In the genomic region with DNA sequence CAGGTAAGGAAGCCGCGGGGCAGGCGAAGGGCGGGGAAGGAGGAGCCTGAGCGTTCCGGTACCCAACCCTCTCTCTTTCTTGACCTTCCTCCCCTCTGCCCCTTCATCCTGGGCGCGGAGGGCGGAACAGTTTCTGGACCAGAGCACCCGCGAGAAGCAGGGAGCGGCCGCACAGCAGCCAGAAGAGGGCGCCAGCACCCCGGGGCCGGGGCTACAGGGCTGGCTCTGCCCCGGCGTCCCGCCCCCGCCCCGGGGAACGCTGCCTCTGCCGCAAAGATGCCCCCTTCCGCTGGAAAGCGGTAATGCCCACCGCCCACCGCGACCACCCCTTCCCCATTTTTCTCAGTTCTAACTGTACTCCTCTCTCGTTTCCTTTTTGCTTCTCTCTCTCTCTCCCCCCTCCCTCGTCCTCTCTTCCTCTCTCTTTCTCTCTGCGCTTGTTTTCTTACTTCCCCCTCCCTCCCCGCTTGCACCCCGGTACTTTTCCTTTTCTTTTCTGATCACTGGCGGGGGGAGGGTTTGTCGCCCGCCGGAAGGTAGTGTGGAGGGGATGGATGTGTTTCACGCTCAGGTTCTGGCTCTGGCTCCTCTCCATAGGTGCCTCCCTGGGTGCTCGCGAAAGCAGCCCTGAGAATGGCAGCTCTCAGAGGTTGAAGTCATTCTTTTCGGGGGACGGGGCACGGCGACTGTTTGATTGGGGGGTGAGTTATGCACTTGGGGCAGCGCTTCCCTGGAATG, we compare ENCODE assay signal across 7 cellular contexts.
A peak's percentile ranks its signal among the peaks of the same experiment; 100 is the strongest.
DNase-seq lines count a peak whose midpoint lies in the region; ATAC-seq and TF ChIP-seq lines count a peak whose summit lies in the region.

No MANE protein-coding gene starts in this region.

- peak; percentile 86 for ATAC-seq in HG02678 (IDR thresholded peaks at IDR 0.05; ENCODE audit: unreplicated experiment)

- in situ Hi-C loops in GM13977 (cut with MboI; ENCODE audit: low pct_unique_long_range_greater_than_20kb, low sequenced_read_pairs, unreplicated experiment): loop anchor here (25.0 kb wide), 1 partner anchor 272 kb away; no protein-coding TSS in a partner anchor

- DNase-seq in GM13977 (ENCODE audit: low spot score) (peak; percentile 91), NCI-H1092 treated with DMSO at 0.1 percent for 48 hours (lab: John Stamatoyannopoulos, UW) (peak; percentile 59), cerebellar cortex (ENCODE audit: low spot score) (peak; percentile 37), left kidney (ENCODE audit: low read depth, low spot score) (peak; percentile 90)
- DNase-seq in activated CD4-positive, CD25-positive, alpha-beta regulatory T cell treated with anti-CD3 and anti-CD28 coated beads, Interleukin-2, amount 50 U/mL, for 16 hours (ENCODE audit: low read depth, low spot score): peak; percentile 82
- DNase-seq in stimulated activated CD4-positive, alpha-beta T cell treated with anti-CD3 and anti-CD28 coated beads, Interleukin-1b, Interleukin-23, amount 100 ng/mL, for 48 hours: peak; percentile 86

- TF ChIP-seq CTCF in GM13977 (IDR thresholded peaks at IDR 0.05; ENCODE audit: extremely low read depth, insufficient read depth, missing control alignments): peak; percentile 91

Comparison
In these comparisons a context has a peak if more than half of its experiments do, and no peak if none do; other contexts are left out.
1. Peak in every context shown above with its lines: DNase-seq and ATAC-seq.
2. DNase-seq: peak in every context shown above with its lines; median percentile 91 in GM13977; 90 in left kidney; 86 in stimulated activated CD4-positive, alpha-beta T cell treated with anti-CD3 and anti-CD28 coated beads, Interleukin-1b, Interleukin-23, amount 100 ng/mL, for 48 hours; 82 in activated CD4-positive, CD25-positive, alpha-beta regulatory T cell treated with anti-CD3 and anti-CD28 coated beads, Interleukin-2, amount 50 U/mL, for 16 hours; 59 in NCI-H1092 treated with DMSO at 0.1 percent for 48 hours; 37 in cerebellar cortex.